In the genomic region with DNA sequence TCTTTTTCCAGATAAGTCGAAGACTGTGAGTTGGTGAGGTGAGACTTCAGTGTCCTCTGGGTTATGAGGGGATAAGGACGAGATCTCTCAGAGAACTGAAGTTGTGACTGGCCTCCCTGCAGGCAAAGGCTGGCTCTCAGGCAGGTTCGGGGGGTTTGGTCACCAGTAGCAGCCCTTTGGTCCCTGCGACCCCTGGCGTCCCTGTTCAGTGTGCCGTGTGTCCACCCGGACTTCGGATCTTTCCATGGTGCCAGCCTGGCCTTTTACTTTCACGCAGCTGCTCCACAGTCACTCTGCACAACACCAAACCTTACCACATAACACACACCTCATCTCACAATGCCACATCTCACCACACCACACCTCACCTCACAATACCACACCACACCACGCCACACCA, we compare ENCODE assay signal across 26 cellular contexts.
A peak's percentile ranks its signal among the peaks of the same experiment; 100 is the strongest.
DNase-seq lines count a peak whose midpoint lies in the region; ATAC-seq, FAIRE-seq and TF ChIP-seq lines count a peak whose summit lies in the region.
"Had no signal": no experiment of that assay in that cellular context is flagged by ENCODE, and none has a peak within 500 bp of the region (broad histone marks: within the 10 kb centered on the region; RNA-seq: fewer than 3 reads in every experiment).

No MANE protein-coding gene starts in this region.

- no peak overlapping the region for H4K8ac ChIP-seq in neuronal stem cell (ENCODE audit: low read depth, low read length)

- in situ Hi-C loops in HepG2 (cut with HindIII; ENCODE audit: extremely low pct_ligation_motif_present, low pct_unique_long_range_greater_than_20kb): loop anchor here (5.0 kb wide), 1 partner anchor 91 kb away; no protein-coding TSS in a partner anchor

- no peak overlapping the region for H4K91ac ChIP-seq in neuronal stem cell (ENCODE audit: low read depth, low read length, poor library complexity)

- POLR2A ChIA-PET in HepG2 (lab: Yijun Ruan, JAX): no interaction called here

- no peak overlapping the region for H2BK15ac ChIP-seq in neuronal stem cell (ENCODE audit: low read length)

- no peak overlapping the region for H2BK120ac ChIP-seq in neuronal stem cell (ENCODE audit: low read depth, low read length)

- H3K79me2 ChIP-seq in HepG2 (ENCODE audit: insufficient read depth, low read length): no peaks in the 10 kb centered on the region

- no peaks in the 10 kb centered on the region; the same call in 1 of the 2 replicates for H4K20me1 ChIP-seq in HepG2 (ENCODE audit: insufficient read depth, low read length)

- H2AK5ac ChIP-seq in neuronal stem cell (ENCODE audit: low read depth, low read length): peak overlapping the region; percentile 42

- H3K23ac ChIP-seq in neuronal stem cell (ENCODE audit: low read depth, low read length, poor library complexity): no peak overlapping the region

- H3K4me2 ChIP-seq in HepG2 (ENCODE audit: low read depth, low read length) (no peak overlapping the region), neuronal stem cell (ENCODE audit: insufficient read depth, low read length, poor library complexity, severe bottlenecking) (no peak overlapping the region)

- H3K9me3 ChIP-seq in HepG2 (ENCODE audit: low read length) (no peaks in the 10 kb centered on the region), right lobe of liver (no peaks in the 10 kb centered on the region), neuronal stem cell (replicated peaks in 1 of 2; ENCODE audit: control insufficient read depth in 2 of 2, insufficient read depth in 1 of 2, low read depth in 1 of 2, low read length in 2 of 2) (peaks cover 0 to 3% of the 10 kb centered on the region in 2 donors)
- H3K9me3 ChIP-seq: Caco-2, MG63 had no signal

- no peak overlapping the region for H2BK5ac ChIP-seq in neuronal stem cell (ENCODE audit: low read length)

- H2BK12ac ChIP-seq in neuronal stem cell (ENCODE audit: low read length): no peak overlapping the region

- H2AFZ ChIP-seq in HepG2 (ENCODE audit: low read length) (no peak overlapping the region), neuronal stem cell (ENCODE audit: low read length) (no peak overlapping the region)

- peak; percentile 68 for ATAC-seq in HepG2
- ATAC-seq in right lobe of liver: no peak
- no peak for ATAC-seq in GM18861 (IDR thresholded peaks at IDR 0.05; ENCODE audit: unreplicated experiment)
- ATAC-seq in HG03432 (IDR thresholded peaks at IDR 0.05; ENCODE audit: unreplicated experiment): no peak
- ATAC-seq: CD8-positive, alpha-beta T cell; GM12878 had no signal

- H3K4me1 ChIP-seq in HepG2 (ENCODE audit: insufficient read depth, low read length) (no peaks in the 10 kb centered on the region), right lobe of liver (no peaks in the 10 kb centered on the region), neuronal stem cell (ENCODE audit: control insufficient read depth in 2 of 2, insufficient read depth in 1 of 2, low read depth in 1 of 2, low read length in 2 of 2) (peaks cover 0 to 3% of the 10 kb centered on the region in 2 donors)
- H3K4me1 ChIP-seq: Caco-2 had no signal

- TF ChIP-seq RAD21 in HepG2 (CRISPR knock-in tag; IDR thresholded peaks at IDR 0.05): no peak

- H3K27ac ChIP-seq in HepG2 (ENCODE audit: extremely low read length, insufficient read depth, low read length): no peak overlapping the region
- no peak overlapping the region for H3K27ac ChIP-seq in right lobe of liver
- no peak overlapping the region for H3K27ac ChIP-seq in neuronal stem cell (replicated peaks; ENCODE audit: low read length)
- H3K27ac ChIP-seq: 22Rv1, C4-2B had no signal

- H3K36me3 ChIP-seq in HepG2 (replicated peaks in 1 of 2; ENCODE audit: control insufficient read depth in 1 of 2, insufficient read depth in 2 of 2, low read length in 2 of 2): no peaks in the 10 kb centered on the region
- no peaks in the 10 kb centered on the region for H3K36me3 ChIP-seq in right lobe of liver
- no peaks in the 10 kb centered on the region for H3K36me3 ChIP-seq in neuronal stem cell (replicated peaks in 1 of 2; ENCODE audit: control insufficient read depth in 2 of 2, insufficient read depth in 2 of 2, low read length in 2 of 2)
- H3K36me3 ChIP-seq: MG63 had no signal

- WGBS in HepG2 (ENCODE audit: low lambda C conversion rate): 3% methylated on average over 8 of the region's 10 CpGs
- 40% methylated on average over 3 of the region's 10 CpGs for WGBS in right lobe of liver (ENCODE audit: insufficient coverage, low coverage, low lambda C conversion rate, missing lambda C conversion rate)
- no CpG with 5 or more reads among the region's 10 CpGs for WGBS in neuronal stem cell (ENCODE audit: extremely low coverage in 2 of 2, insufficient read length in 2 of 2, insufficient replicate concordance in 1 of 2), 2 donors

- no peak overlapping the region for H3K4ac ChIP-seq in neuronal stem cell (ENCODE audit: low read length)

- peaks cover 2 to 60% of the 10 kb centered on the region in 2 experiments; a peak in 4 of 5 replicates for H3K27me3 ChIP-seq in HepG2 (ENCODE audit: control insufficient read depth in 1 of 2, insufficient read depth in 2 of 2, low read length in 2 of 2)
- H3K27me3 ChIP-seq in right lobe of liver: no peaks in the 10 kb centered on the region
- peaks cover 0 to 18% (median 0%) of the 10 kb centered on the region in 3 experiments for H3K27me3 ChIP-seq in neuronal stem cell (ENCODE audit: control insufficient read depth in 3 of 3, insufficient read depth in 3 of 3, low read depth in 1 of 3, low read length in 3 of 3)
- H3K27me3 ChIP-seq: MG63 had no signal

- no peaks in the 10 kb centered on the region for H3K79me1 ChIP-seq in neuronal stem cell (ENCODE audit: low read depth, low read length)

- TF ChIP-seq POLR2A in HepG2 (IDR thresholded peaks at IDR 0.05; ENCODE audit: insufficient read depth in 1 of 2, low read depth in 2 of 2, low read length in 2 of 2) (no peak), right lobe of liver (IDR thresholded peaks at IDR 0.05) (no peak)

- no TSS peak for BruUV-seq in HepG2 (replicated peaks; lab: Mats Ljungman, UMichigan)

- FAIRE-seq in HepG2 (lab: Jason Lieb, UNC): no peak
- FAIRE-seq: GM12878 had no signal

- H3K18ac ChIP-seq in neuronal stem cell (ENCODE audit: low read length): no peak overlapping the region

- peak; percentile 69 for TF ChIP-seq CTCF in HepG2 (CRISPR knock-in tag; IDR thresholded peaks at IDR 0.05)
- TF ChIP-seq CTCF in right lobe of liver (IDR thresholded peaks at IDR 0.05): no peak

- H3K9ac ChIP-seq in HepG2 (ENCODE audit: insufficient read depth, low read depth, low read length) (no peak overlapping the region), neuronal stem cell (ENCODE audit: low read depth, low read length, poor library complexity) (no peak overlapping the region)

- CTCF ChIA-PET in HepG2 (lab: Yijun Ruan, JAX; ENCODE audit: low intra/inter-chr PET ratio, low total read pairs): interaction anchor here (1.3 to 1.7 kb wide), 2 partner anchors 51 to 93 kb away, joined by 4 read pairs; no protein-coding TSS in a partner anchor

- TF ChIP-seq EP300 in HepG2 (IDR thresholded peaks at IDR 0.05; ENCODE audit: low read depth in 2 of 2, low read length in 2 of 2) (no peak), HepG2 (CRISPR knock-in tag; IDR thresholded peaks at IDR 0.05; ENCODE audit: borderline replicate concordance) (no peak)

- no peak overlapping the region for H3K14ac ChIP-seq in neuronal stem cell (ENCODE audit: low read length)

- intact Hi-C loops in HepG2 (cut with micrococcal nuclease; ENCODE audit: unreplicated experiment) (loop anchor here (1.0 to 2.0 kb wide), 3 partner anchors 51 to 94 kb away; no protein-coding TSS in a partner anchor), right lobe of liver (cut with DNase I) (no loop called here)

- H3K4me3 ChIP-seq in HepG2 (replicated peaks in 1 of 3; ENCODE audit: insufficient read depth in 1 of 3, low read depth in 2 of 3, low read length in 3 of 3) (no peak overlapping the region), right lobe of liver (no peak overlapping the region), neuronal stem cell (ENCODE audit: low read length in 2 of 2) (no peak overlapping the region)
- H3K4me3 ChIP-seq: GM12878, MG63 had no signal

- DNase-seq in NCI-H82 (lab: John Stamatoyannopoulos, UW): peak; percentile 14
- DNase-seq in NCI-H82 treated with DMSO at 0.1 percent for 48 hours (lab: John Stamatoyannopoulos, UW; ENCODE audit: unreplicated experiment): no peak
- peak; percentile 20 for DNase-seq in HepG2 (ENCODE audit: low spot score)
- DNase-seq in right lobe of liver: no peak
- DNase-seq in neuronal stem cell (ENCODE audit: low spot score): no peak
- DNase-seq: Caco-2, DMS 273 treated with DMSO at 0.1 percent for 48 hours, DMS79, EL, GDM1, GOT3, HCEC 1CT, IMR-90, KG1, MG63, NCI-H2029, NCI-H446 treated with DMSO at 0.1 percent for 48 hours, NCI-H526, Right ventricle myocardium superior, RPMI8226 had no signal

TF ChIP-seq in HepG2, 621 proteins besides CTCF, POLR2A, EP300 and RAD21 (continues in another document):
- peak; percentile 56 for TF ChIP-seq STAG1 (CRISPR knock-in tag; IDR thresholded peaks at IDR 0.05)
- TF ChIP-seq SMAD9 (CRISPR knock-in tag; IDR thresholded peaks at IDR 0.05): no peak
- TF ChIP-seq ARID2 (CRISPR knock-in tag; IDR thresholded peaks at IDR 0.05; ENCODE audit: borderline replicate concordance): no peak
- no peak for TF ChIP-seq ARNT (IDR thresholded peaks at IDR 0.05)
- TF ChIP-seq MATR3 (CRISPR knock-in tag; IDR thresholded peaks at IDR 0.05): no peak
- TF ChIP-seq ZC3H13 (CRISPR knock-in tag; IDR thresholded peaks at IDR 0.05): no peak
- no peak for TF ChIP-seq ZNF879 (CRISPR knock-in tag; IDR thresholded peaks at IDR 0.05)
- no peak for TF ChIP-seq ZNF34 (CRISPR knock-in tag; IDR thresholded peaks at IDR 0.05; ENCODE audit: borderline replicate concordance)
- no peak for TF ChIP-seq SIN3A (IDR thresholded peaks at IDR 0.05; ENCODE audit: borderline replicate concordance, low read depth, low read length)
- TF ChIP-seq SMC3 (IDR thresholded peaks at IDR 0.05; ENCODE audit: low read length): peak; percentile 39

Comparison
In these comparisons a context has a peak if more than half of its experiments do, and no peak if none do; other contexts are left out.
1. DNase-seq: peak in NCI-H82 (single experiment) and HepG2 (single experiment); none in NCI-H82 treated with DMSO at 0.1 percent for 48 hours (single experiment), right lobe of liver (0 of 3) and neuronal stem cell (single experiment).